In the genomic region with DNA sequence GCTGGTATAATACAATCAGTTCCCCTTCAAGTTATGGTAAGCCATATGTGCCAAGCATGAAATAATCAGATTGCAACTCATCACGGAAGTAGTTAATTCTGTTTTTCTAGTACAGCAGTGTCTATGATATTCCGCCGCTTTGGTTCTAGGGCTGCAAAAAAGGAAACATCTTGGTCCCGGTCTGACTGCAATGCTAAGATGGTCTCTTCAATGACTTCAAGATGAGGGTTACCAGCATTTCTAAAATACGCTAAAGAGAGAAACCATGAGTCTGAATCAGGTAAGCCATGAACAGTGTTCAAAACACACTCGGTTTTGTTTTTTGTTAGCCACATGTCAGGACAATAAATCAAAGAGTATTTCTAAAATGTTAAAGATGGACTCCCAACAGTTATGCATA, we compare ENCODE assay signal across 21 cellular contexts. TPM values are rescaled to one million over a fixed set of nuclear protein-coding genes. Genes with fewer than 3 reads are reported as not detected.
A peak's percentile ranks its signal among the peaks of the same experiment; 100 is the strongest.
DNase-seq lines count a peak whose midpoint lies in the region; ATAC-seq and TF ChIP-seq lines count a peak whose summit lies in the region.
"Had no signal": no experiment of that assay in that cellular context is flagged by ENCODE, and none has a peak within 500 bp of the region (broad histone marks: within the 10 kb centered on the region; RNA-seq: fewer than 3 reads in every experiment).

No MANE protein-coding gene starts in this region.

- H3K9me3 Mint-ChIP-seq in activated CD8-positive, alpha-beta T cell treated with anti-CD3 and anti-CD28 coated beads for 36 hours, result no peaks in the 10 kb centered on the region
- H3K9me3 Mint-ChIP-seq: activated naive CD4-positive, alpha-beta T cell treated with anti-CD3 and anti-CD28 coated beads, Interleukin-2, amount 10 ng/mL, durations not matched to agents 7 days and 5 days; T-helper 2 cell treated with Interferon-gamma antibody and Interleukin-4, amounts not matched to agents 5 μg/mL and 100 μg/mL, for 36 hours had no signal

- CTCF ChIA-PET in activated CD8-positive, alpha-beta T cell treated with anti-CD3 and anti-CD28 coated beads for 36 hours (lab: Charles Lee), result interaction anchor here (1.4 to 3.9 kb wide), 2 partner anchors 12 to 129 kb away, joined by 4 to 14 read pairs; no protein-coding TSS in a partner anchor

- no peak for TF ChIP-seq CTCF in activated CD8-positive, alpha-beta T cell treated with anti-CD3 and anti-CD28 coated beads for 36 hours (IDR thresholded peaks at IDR 0.05)
- no peak for TF ChIP-seq CTCF in brain microvascular endothelial cell (IDR thresholded peaks at IDR 0.05; ENCODE audit: low read depth, low read length, missing control alignments)

- intact Hi-C loops in activated CD8-positive, alpha-beta T cell treated with anti-CD3 and anti-CD28 coated beads for 36 hours (cut with micrococcal nuclease), result loop anchor here (10.0 kb wide), 1 partner anchor 153 kb away; a partner anchor contains a TSS

- POLR2A ChIA-PET in activated CD8-positive, alpha-beta T cell treated with anti-CD3 and anti-CD28 coated beads for 36 hours (lab: Charles Lee), result no interaction called here

- H3K27me3 ChIP-seq in brain microvascular endothelial cell (replicated peaks), result peaks cover 5% of the 10 kb centered on the region

- in situ Hi-C loops in brain microvascular endothelial cell (cut with HindIII; ENCODE audit: low pct_ligation_motif_present, low sequenced_read_pairs), result loop anchor here (10.0 kb wide), 1 partner anchor 213 kb away; no protein-coding TSS in a partner anchor

- no peak overlapping the region for H3K4me3 ChIP-seq in brain microvascular endothelial cell (ENCODE audit: low read depth, low read length)
- H3K4me3 ChIP-seq: uterus had no signal

- H3K4me1 Mint-ChIP-seq in activated CD8-positive, alpha-beta T cell treated with anti-CD3 and anti-CD28 coated beads for 36 hours (ENCODE audit: low read depth), result peaks cover 30% of the 10 kb centered on the region

- no peak overlapping the region for H3K4me3 Mint-ChIP-seq in activated CD8-positive, alpha-beta T cell treated with anti-CD3 and anti-CD28 coated beads for 36 hours
- H3K4me3 Mint-ChIP-seq: activated naive CD4-positive, alpha-beta T cell treated with anti-CD3 and anti-CD28 coated beads, Interleukin-2, amount 10 ng/mL, durations not matched to agents 7 days and 5 days; endodermal cell; T-helper 2 cell treated with Interferon-gamma antibody and Interleukin-4, amounts not matched to agents 5 μg/mL and 100 μg/mL, for 36 hours had no signal

- no peak overlapping the region for H3K27ac ChIP-seq in brain microvascular endothelial cell
- H3K27ac ChIP-seq: RWPE1, uterus had no signal

- H3K36me3 ChIP-seq in brain microvascular endothelial cell (replicated peaks), result peaks cover 12% of the 10 kb centered on the region
- H3K36me3 ChIP-seq: uterus had no signal

- ATAC-seq in activated CD8-positive, alpha-beta T cell treated with anti-CD3 and anti-CD28 coated beads for 36 hours, result no peak

- H3K27ac Mint-ChIP-seq in activated CD8-positive, alpha-beta T cell treated with anti-CD3 and anti-CD28 coated beads for 36 hours, result no peak overlapping the region
- H3K27ac Mint-ChIP-seq: activated naive CD4-positive, alpha-beta T cell treated with anti-CD3 and anti-CD28 coated beads, Interleukin-2, amount 10 ng/mL, durations not matched to agents 7 days and 5 days; endodermal cell; T-helper 2 cell treated with Interferon-gamma antibody and Interleukin-4, amounts not matched to agents 5 μg/mL and 100 μg/mL, for 36 hours had no signal

- DNase-seq in NCI-H2227 (lab: John Stamatoyannopoulos, UW; ENCODE audit: unreplicated experiment) (peak; percentile 85), NCI-H2227 treated with DMSO at 0.1 percent for 48 hours (lab: John Stamatoyannopoulos, UW) (no peak), KG1 (lab: John Stamatoyannopoulos, UW) (peak; percentile 46), RPMI7951 (ENCODE audit: low read depth) (peak; percentile 60), myocyte (ENCODE audit: low read depth) (peak; percentile 59), brain microvascular endothelial cell (no peak), NCI-H1694 (lab: John Stamatoyannopoulos, UW) (no peak)
- DNase-seq in activated CD8-positive, alpha-beta T cell treated with anti-CD3 and anti-CD28 coated beads for 36 hours, result no peak
- DNase-seq: activated CD4-positive, alpha-beta T cell treated with anti-CD3 and anti-CD28 coated beads for 1 hour; activated naive CD4-positive, alpha-beta T cell treated with anti-CD3 and anti-CD28 coated beads, Interleukin-2, amount 10 ng/mL, durations not matched to agents 7 days and 5 days; Calu3; endodermal cell; nucleus accumbens; stimulated activated naive CD4-positive, alpha-beta T cell treated with Interleukin-2 at 50 U/mL for 16 hours; uterus had no signal

- peaks cover 18% of the 10 kb centered on the region for H3K36me3 Mint-ChIP-seq in activated CD8-positive, alpha-beta T cell treated with anti-CD3 and anti-CD28 coated beads for 36 hours (ENCODE audit: low read depth)

- peaks cover 30% of the 10 kb centered on the region for H3K27me3 Mint-ChIP-seq in activated CD8-positive, alpha-beta T cell treated with anti-CD3 and anti-CD28 coated beads for 36 hours

RNA-seq across cellular contexts. Expression of a gene that starts 3.2 kb away (rescaled TPM):
- not detected in 2 replicates for total RNA-seq in RPMI7951 (2014; rRNA removed; shearing (Covaris generic))
- not detected in 2 replicates for total RNA-seq in myocyte
- not detected for polyA plus RNA-seq in myocyte (2012)
- total RNA-seq in activated CD8-positive, alpha-beta T cell treated with anti-CD3 and anti-CD28 coated beads for 36 hours, result not detected
- total RNA-seq: bronchial epithelial cell, Calu3, endodermal cell, glomerular endothelial cell, mesenteric fat pad, NCI-H460, uterus had no signal

Comparison
In these comparisons a context has a peak if more than half of its experiments do, and no peak if none do; other contexts are left out.
1. DNase-seq: peak in NCI-H2227 (single experiment), KG1 (single experiment), RPMI7951 (single experiment) and myocyte (single experiment); none in NCI-H2227 treated with DMSO at 0.1 percent for 48 hours (single experiment), activated CD8-positive, alpha-beta T cell treated with anti-CD3 and anti-CD28 coated beads for 36 hours (single experiment), brain microvascular endothelial cell (single experiment) and NCI-H1694 (single experiment).